In the genomic region with DNA sequence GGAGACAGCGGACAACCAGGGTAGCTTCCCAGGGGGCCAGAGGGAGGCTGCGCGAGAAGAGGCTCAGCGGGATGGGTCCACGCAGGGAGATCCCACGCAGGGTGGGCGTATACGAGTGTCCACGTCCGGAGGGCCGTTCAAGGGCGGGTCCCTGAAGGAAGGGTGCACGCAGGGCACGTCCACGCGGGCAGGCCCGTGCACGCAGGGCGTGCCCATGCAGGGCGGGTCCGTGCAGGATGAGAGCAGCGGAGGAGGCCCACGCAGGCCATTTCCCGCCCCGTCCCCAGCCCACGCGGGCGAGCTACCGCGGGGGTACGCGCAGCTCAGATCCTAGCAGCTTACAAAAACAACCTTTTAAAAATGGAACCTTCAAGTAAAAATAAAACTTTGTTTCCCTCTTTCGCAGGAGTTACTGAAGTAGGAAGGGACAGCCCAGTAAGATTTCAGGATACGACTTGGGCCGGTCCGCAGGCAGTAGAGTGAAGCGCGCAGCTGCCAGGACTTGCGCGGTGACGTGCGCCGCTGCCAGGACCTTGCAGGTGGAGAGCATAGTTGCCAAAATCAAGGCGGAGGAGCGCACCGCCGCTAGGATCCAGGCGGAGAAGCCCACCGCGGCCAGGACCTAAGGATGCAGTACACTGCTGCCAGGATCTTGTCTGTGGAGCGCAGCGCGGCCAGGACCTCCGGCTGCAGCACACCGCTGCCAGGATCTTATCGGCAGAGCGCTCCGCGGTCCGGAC, we compare ENCODE assay signal across 8 cellular contexts. TPM values are rescaled to one million over a fixed set of nuclear protein-coding genes. Genes with fewer than 3 reads are reported as not detected.
DNase-seq lines count a peak whose midpoint lies in the region; ATAC-seq and TF ChIP-seq lines count a peak whose summit lies in the region.

No MANE protein-coding gene starts in this region.

- H3K27me3 Mint-ChIP-seq in T-cell: no peaks in the 10 kb centered on the region

- no peaks in the 10 kb centered on the region for H3K27me3 ChIP-seq in right atrium auricular region
- no peaks in the 10 kb centered on the region for H3K27me3 ChIP-seq in vagina

- ATAC-seq in HG02623 (IDR thresholded peaks at IDR 0.05; ENCODE audit: unreplicated experiment): peak; percentile 55
- peak; percentile 72 to 78 (median 78) for ATAC-seq in T-cell (replicated peaks in 1 of 4)

- H3K27ac Mint-ChIP-seq in T-cell: peak overlapping the region; percentile 100

- peak in 1 of 2 donors; percentile 15 for TF ChIP-seq POLR2A in vagina (IDR thresholded peaks at IDR 0.05)

- DNase-seq in NCI-H1092 treated with DMSO at 0.1 percent for 48 hours (lab: John Stamatoyannopoulos, UW) (peak; percentile 88), T-cell (peak; percentile 59 to 86 (median 74)), amniotic epithelial cell (ENCODE audit: low read depth) (peak; percentile 89), right atrium auricular region (ENCODE audit: low spot score) (peak; percentile 77), putamen (ENCODE audit: low spot score) (peak; percentile 86), vagina (ENCODE audit: extremely low spot score in 2 of 2) (no peak)

- intact Hi-C loops in vagina (cut with DNase I): loop anchor here (10.0 kb wide), 2 partner anchors 112 to 352 kb away; no protein-coding TSS in a partner anchor

- H3K36me3 ChIP-seq in right atrium auricular region: peaks cover 4% of the 10 kb centered on the region
- peaks cover 0 to 16% of the 10 kb centered on the region in 2 donors for H3K36me3 ChIP-seq in vagina

- CTCF ChIA-PET in T-cell (lab: Charles Lee): interaction anchor here (0.6 to 1.5 kb wide), 8 partner anchors 11 to 404 kb away, joined by 3 to 15 read pairs (median 4); a partner anchor contains a TSS

- POLR2A ChIA-PET in T-cell (lab: Charles Lee): interaction anchor here in 1 of 2 donors (0.8 to 0.9 kb wide), 2 partner anchors 28 to 30 kb away, joined by 3 to 10 read pairs; no protein-coding TSS in a partner anchor

- TF ChIP-seq CTCF in GM12875 (IDR thresholded peaks at IDR 0.05; ENCODE audit: borderline replicate concordance, insufficient read depth, low read depth, low read length) (no peak), right atrium auricular region (IDR thresholded peaks at IDR 0.05) (no peak), vagina (IDR thresholded peaks at IDR 0.05) (peak in 1 of 3 experiments; percentile 15)

- peak overlapping the region; percentile 99 for H3K4me3 ChIP-seq in GM12875 (ENCODE audit: low read depth, low read length)
- peak overlapping the region; percentile 70 to 80 for H3K4me3 ChIP-seq in right atrium auricular region
- peak overlapping the region; percentile 95 to 98 for H3K4me3 ChIP-seq in vagina

- H3K4me1 ChIP-seq in right atrium auricular region: peaks cover 0 to 39% of the 10 kb centered on the region in 2 donors
- H3K4me1 ChIP-seq in vagina: peaks cover 53% of the 10 kb centered on the region

- no peaks in the 10 kb centered on the region for H3K9me3 Mint-ChIP-seq in T-cell

- peaks cover 17% of the 10 kb centered on the region for H3K36me3 Mint-ChIP-seq in T-cell

- H3K4me3 Mint-ChIP-seq in T-cell: peak overlapping the region; percentile 93 to 97 (median 95)

- peak overlapping the region; percentile 95 to 96 for H3K27ac ChIP-seq in right atrium auricular region
- H3K27ac ChIP-seq in vagina: peak overlapping the region; percentile 99

- H3K4me1 Mint-ChIP-seq in T-cell: peaks cover 31 to 44% (median 37%) of the 10 kb centered on the region in 3 donors

- H3K9me3 ChIP-seq in right atrium auricular region: no peaks in the 10 kb centered on the region
- H3K9me3 ChIP-seq in vagina: no peaks in the 10 kb centered on the region

RNA-seq across cellular contexts. Expression of a gene that starts 0.4 kb away (rescaled TPM):
- total RNA-seq in T-cell: 100 to 1,000 TPM in 2 of 5 donors, 10 to 100 TPM in 3; 59.6 to 105 (median 94.9) TPM
- 10 to 100 TPM; 35.3 to 35.6 TPM for total RNA-seq in right atrium auricular region
- total RNA-seq in vagina: 36.8 TPM

Comparison
In these comparisons a context has a peak if more than half of its experiments do, and no peak if none do; other contexts are left out.
1. DNase-seq: peak in NCI-H1092 treated with DMSO at 0.1 percent for 48 hours (single experiment), T-cell (34 of 34), amniotic epithelial cell (single experiment), right atrium auricular region (single experiment) and putamen (single experiment); none in vagina (0 of 2).
2. Peak in every context shown above with its lines, with median percentiles within 50 percentile points of each other: H3K4me3 ChIP-seq.